ENCODE assay signal across 41 cellular contexts in the genomic region with DNA sequence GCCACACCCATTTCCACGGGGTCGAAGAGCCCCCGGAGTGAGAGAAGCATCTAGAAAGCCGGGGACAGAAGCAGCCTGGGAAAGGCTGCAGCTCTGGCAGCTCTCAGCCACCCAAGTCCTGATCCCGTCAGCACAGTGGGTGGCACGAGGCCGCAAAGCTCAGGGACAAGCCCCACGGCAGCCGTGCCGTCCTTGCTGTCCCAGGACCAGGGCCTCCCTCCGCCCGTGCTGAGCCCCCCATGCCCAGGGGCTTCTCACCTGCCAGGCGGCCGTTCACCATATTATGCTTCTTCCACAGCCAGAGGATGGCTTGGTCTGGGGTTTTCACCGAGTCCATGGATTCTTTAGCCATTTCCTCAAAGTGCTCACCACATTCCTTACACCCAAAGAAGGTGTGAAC. TPM values are rescaled to one million over a fixed set of nuclear protein-coding genes. Genes with fewer than 3 reads are reported as not detected.
"Had no signal": no experiment of that assay in that cellular context is flagged by ENCODE, and none has a peak within 500 bp of the region (broad histone marks: within the 10 kb centered on the region; RNA-seq: fewer than 3 reads in every experiment).

No MANE protein-coding gene starts in this region.

- H3K9me3 Mint-ChIP-seq: activated naive CD4-positive, alpha-beta T cell treated with anti-CD3 and anti-CD28 coated beads for 36 hours; activated naive CD4-positive, alpha-beta T cell treated with anti-CD3 and anti-CD28 coated beads, Interleukin-2, amount 10 ng/mL, durations not matched to agents 7 days and 5 days; activated naive CD4-positive, alpha-beta T cell treated with anti-CD3 and anti-CD28 coated beads, Interleukin-2, amount 50 U/mL, for 24 hours; activated naive CD4-positive, alpha-beta T cell treated with anti-CD3 and anti-CD28 coated beads, Interleukin-2, amount 50 U/mL, for 72 hours; activated naive CD8-positive, alpha-beta T cell treated with anti-CD3 and anti-CD28 coated beads for 36 hours; activated naive CD8-positive, alpha-beta T cell treated with anti-CD3 and anti-CD28 coated beads, Interleukin-2, amount 50 U/mL, for 24 hours; activated T-cell treated with anti-CD3 and anti-CD28 coated beads, Interleukin-2, amount 50 U/mL, for 24 hours; activated T-cell treated with anti-CD3 and anti-CD28 coated beads, Interleukin-2, amount 50 U/mL, for 4 hours; activated T-helper 17 cell treated with anti-CD3 and anti-CD28 coated beads, Interleukin-2, amount 50 U/mL, for 72 hours; activated T-helper 2 cell treated with anti-CD3 and anti-CD28 coated beads, Interferon-gamma antibody, Interleukin-2, Interleukin-4, amounts not matched to agents 10 μg/mL and 5 μg/mL and 100 μg/mL, durations not matched to agents 14 hours and 24 hours and 36 hours; central memory CD8-positive, alpha-beta T cell had no signal

- H3K27ac ChIP-seq: adrenal gland, ascending aorta, body of pancreas, brain microvascular endothelial cell, breast epithelium, cardiac muscle cell had no signal

- H3K27me3 Mint-ChIP-seq: activated naive CD8-positive, alpha-beta T cell treated with anti-CD3 and anti-CD28 coated beads for 36 hours; activated naive CD8-positive, alpha-beta T cell treated with anti-CD3 and anti-CD28 coated beads, Interleukin-2, amount 10 ng/mL, durations not matched to agents 7 days and 5 days; central memory CD8-positive, alpha-beta T cell had no signal

- DNase-seq: activated effector memory CD4-positive, alpha-beta T cell treated with anti-CD3 and anti-CD28 coated beads, Interleukin-2, amount 50 U/mL, for 16 hours; activated effector memory CD4-positive, alpha-beta T cell treated with Interleukin-2 at 50 U/mL for 16 hours; activated gamma-delta T cell; activated gamma-delta T cell treated with Interleukin-2 at 50 U/mL for 16 hours; activated naive CD4-positive, alpha-beta T cell; activated naive CD4-positive, alpha-beta T cell treated with anti-CD3 and anti-CD28 coated beads for 36 hours; activated naive CD4-positive, alpha-beta T cell treated with anti-CD3 and anti-CD28 coated beads, Interleukin-2, amount 10 ng/mL, durations not matched to agents 7 days and 5 days; activated naive CD4-positive, alpha-beta T cell treated with anti-CD3 and anti-CD28 coated beads, Interleukin-2, amount 50 U/mL, for 16 hours; activated naive CD4-positive, alpha-beta T cell treated with Interleukin-2 at 50 U/mL for 16 hours; activated naive CD8-positive, alpha-beta T cell treated with anti-CD3 and anti-CD28 coated beads for 36 hours; activated naive CD8-positive, alpha-beta T cell treated with anti-CD3 and anti-CD28 coated beads, Interleukin-2, amount 10 ng/mL, durations not matched to agents 7 days and 5 days; activated naive CD8-positive, alpha-beta T cell treated with anti-CD3 and anti-CD28 coated beads, Interleukin-2, amount 50 U/mL, for 24 hours; activated T-cell treated with anti-CD3 and anti-CD28 coated beads, Interleukin-2, amount 50 U/mL, for 24 hours; activated T-cell treated with anti-CD3 and anti-CD28 coated beads, Interleukin-2, amount 50 U/mL, for 4 hours; activated T-cell treated with anti-CD3 and anti-CD28 coated beads, Interleukin-2, amount 50 U/mL, for 48 hours; activated T-cell treated with anti-CD3 and anti-CD28 coated beads, Interleukin-2, amount 50 U/mL, for 72 hours; adrenal gland; amniotic stem cell; amygdala; anterior cingulate cortex; aorta; body of pancreas; brain microvascular endothelial cell; caudate nucleus; central memory CD4-positive, alpha-beta T cell; cerebellar nuclear complex had no signal

- H3K36me3 ChIP-seq: breast epithelium had no signal

- H3K27ac Mint-ChIP-seq: activated naive CD4-positive, alpha-beta T cell treated with anti-CD3 and anti-CD28 coated beads for 36 hours; activated naive CD4-positive, alpha-beta T cell treated with anti-CD3 and anti-CD28 coated beads, Interleukin-2, amount 10 ng/mL, durations not matched to agents 7 days and 5 days; activated naive CD4-positive, alpha-beta T cell treated with anti-CD3 and anti-CD28 coated beads, Interleukin-2, amount 50 U/mL, for 24 hours; activated naive CD4-positive, alpha-beta T cell treated with anti-CD3 and anti-CD28 coated beads, Interleukin-2, amount 50 U/mL, for 72 hours; activated naive CD8-positive, alpha-beta T cell; activated naive CD8-positive, alpha-beta T cell treated with anti-CD3 and anti-CD28 coated beads for 36 hours; activated naive CD8-positive, alpha-beta T cell treated with anti-CD3 and anti-CD28 coated beads, Interleukin-2, amount 10 ng/mL, durations not matched to agents 7 days and 5 days; activated naive CD8-positive, alpha-beta T cell treated with anti-CD3 and anti-CD28 coated beads, Interleukin-2, amount 50 U/mL, for 24 hours; activated T-cell treated with anti-CD3 and anti-CD28 coated beads, Interleukin-2, amount 50 U/mL, for 24 hours; activated T-cell treated with anti-CD3 and anti-CD28 coated beads, Interleukin-2, amount 50 U/mL, for 72 hours; activated T-helper 1 cell treated with anti-CD3 and anti-CD28 coated beads, Interleukin-12 subunit alpha, Interleukin-12 subunit beta, Interleukin-2, Interleukin-4 antibody, amounts not matched to agents 30 ng/mL and 10 ng/mL and 1 ng/mL, durations not matched to agents 14 hours and 24 hours and 36 hours; activated T-helper 17 cell treated with anti-CD3 and anti-CD28 coated beads, Interleukin-2, amount 50 U/mL, for 72 hours; activated T-helper 2 cell treated with anti-CD3 and anti-CD28 coated beads, Interferon-gamma antibody, Interleukin-2, Interleukin-4, amounts not matched to agents 10 μg/mL and 5 μg/mL and 100 μg/mL, durations not matched to agents 14 hours and 24 hours and 36 hours; brain had no signal

- H3K4me1 Mint-ChIP-seq: activated naive CD4-positive, alpha-beta T cell treated with anti-CD3 and anti-CD28 coated beads, Interleukin-2, amount 10 ng/mL, durations not matched to agents 7 days and 5 days; activated naive CD4-positive, alpha-beta T cell treated with anti-CD3 and anti-CD28 coated beads, Interleukin-2, amount 50 U/mL, for 24 hours; activated naive CD8-positive, alpha-beta T cell treated with anti-CD3 and anti-CD28 coated beads for 36 hours; activated naive CD8-positive, alpha-beta T cell treated with anti-CD3 and anti-CD28 coated beads, Interleukin-2, amount 10 ng/mL, durations not matched to agents 7 days and 5 days; activated naive CD8-positive, alpha-beta T cell treated with anti-CD3 and anti-CD28 coated beads, Interleukin-2, amount 50 U/mL, for 24 hours had no signal

- H3K4me3 Mint-ChIP-seq: activated naive CD4-positive, alpha-beta T cell treated with anti-CD3 and anti-CD28 coated beads for 36 hours; activated naive CD4-positive, alpha-beta T cell treated with anti-CD3 and anti-CD28 coated beads, Interleukin-2, amount 10 ng/mL, durations not matched to agents 7 days and 5 days; activated naive CD4-positive, alpha-beta T cell treated with anti-CD3 and anti-CD28 coated beads, Interleukin-2, amount 50 U/mL, for 24 hours; activated naive CD8-positive, alpha-beta T cell; activated naive CD8-positive, alpha-beta T cell treated with anti-CD3 and anti-CD28 coated beads for 36 hours; activated naive CD8-positive, alpha-beta T cell treated with anti-CD3 and anti-CD28 coated beads, Interleukin-2, amount 10 ng/mL, durations not matched to agents 7 days and 5 days; activated naive CD8-positive, alpha-beta T cell treated with anti-CD3 and anti-CD28 coated beads, Interleukin-2, amount 50 U/mL, for 24 hours; activated T-cell treated with anti-CD3 and anti-CD28 coated beads, Interleukin-2, amount 50 U/mL, for 24 hours; activated T-cell treated with anti-CD3 and anti-CD28 coated beads, Interleukin-2, amount 50 U/mL, for 4 hours; activated T-cell treated with anti-CD3 and anti-CD28 coated beads, Interleukin-2, amount 50 U/mL, for 72 hours; activated T-helper 1 cell treated with anti-CD3 and anti-CD28 coated beads, Interleukin-12 subunit alpha, Interleukin-12 subunit beta, Interleukin-2, Interleukin-4 antibody, amounts not matched to agents 30 ng/mL and 10 ng/mL and 1 ng/mL, durations not matched to agents 14 hours and 24 hours and 36 hours; activated T-helper 17 cell treated with anti-CD3 and anti-CD28 coated beads, Interleukin-2, amount 50 U/mL, for 72 hours; brain; central memory CD8-positive, alpha-beta T cell had no signal

- H3K9me3 ChIP-seq: ascending aorta, breast epithelium had no signal

- ATAC-seq: activated naive CD4-positive, alpha-beta T cell treated with anti-CD3 and anti-CD28 coated beads, Interleukin-2, amount 50 U/mL, for 72 hours; activated naive CD8-positive, alpha-beta T cell treated with anti-CD3 and anti-CD28 coated beads, Interleukin-2, amount 50 U/mL, for 24 hours; activated T-cell treated with anti-CD3 and anti-CD28 coated beads, Interleukin-2, amount 50 U/mL, for 4 hours; activated T-cell treated with anti-CD3 and anti-CD28 coated beads, Interleukin-2, amount 50 U/mL, for 72 hours; activated T-helper 17 cell treated with anti-CD3 and anti-CD28 coated beads, Interleukin-2, amount 50 U/mL, for 72 hours; body of pancreas had no signal

- H3K27me3 ChIP-seq: adrenal gland, ascending aorta, body of pancreas, brain microvascular endothelial cell, breast epithelium had no signal

- H3K4me3 ChIP-seq: adrenal gland, ascending aorta, body of pancreas, breast epithelium, cardiac muscle cell had no signal

RNA-seq across cellular contexts. Expression of a gene that starts 6.1 kb away (rescaled TPM):
- total RNA-seq: activated naive CD4-positive, alpha-beta T cell treated with anti-CD3 and anti-CD28 coated beads for 36 hours; activated naive CD8-positive, alpha-beta T cell treated with anti-CD3 and anti-CD28 coated beads for 36 hours; activated naive CD8-positive, alpha-beta T cell treated with anti-CD3 and anti-CD28 coated beads, Interleukin-2, amount 10 ng/mL, durations not matched to agents 7 days and 5 days; activated T-helper 1 cell treated with anti-CD3 and anti-CD28 coated beads, Interleukin-12 subunit alpha, Interleukin-12 subunit beta, Interleukin-2, Interleukin-4 antibody, amounts not matched to agents 30 ng/mL and 10 ng/mL and 1 ng/mL, durations not matched to agents 14 hours and 24 hours and 36 hours; activated T-helper 2 cell treated with anti-CD3 and anti-CD28 coated beads, Interferon-gamma antibody, Interleukin-2, Interleukin-4, amounts not matched to agents 10 μg/mL and 5 μg/mL and 100 μg/mL, durations not matched to agents 14 hours and 24 hours and 36 hours; adrenal gland; aorta; ascending aorta; astrocyte; body of pancreas; breast epithelium; bronchial epithelial cell; cardiac muscle cell; cerebellum; chondrocyte had no signal
- polyA plus RNA-seq: adrenal gland, aorta, cardiac muscle cell had no signal
